Comparison of ENCODE assay signal across 23 cellular contexts in genomic region chr6:160217073-160217472, GRCh38. TPM values are rescaled to one million over a fixed set of nuclear protein-coding genes. Genes with fewer than 3 reads are reported as not detected.
"Had no signal": no experiment of that assay in that cellular context is flagged by ENCODE, and none has a peak within 500 bp of the region (broad histone marks: within the 10 kb centered on the region; RNA-seq: fewer than 3 reads in every experiment).

No MANE protein-coding gene starts in this region.

- H3K4me1 ChIP-seq: gastrocnemius medialis, heart left ventricle, left lung, lower lobe of right lung, prostate gland, suprapubic skin had no signal

- H3K4me2 ChIP-seq: hepatocyte had no signal

- DNase-seq: caudate nucleus; cerebellar nuclear complex; dorsolateral prefrontal cortex; effector CD4-positive, alpha-beta T cell; gastrocnemius medialis; left cardiac atrium; left lung; lower lobe of right lung; naive thymus-derived CD8-positive, alpha-beta T cell; nephron progenitor cell; nucleus accumbens; right cardiac atrium; stimulated activated CD4-positive, alpha-beta T cell treated with anti-CD3 and anti-CD28 coated beads, Interleukin-15, amount 100 ng/mL, for 24 hours; stimulated activated CD4-positive, alpha-beta T cell treated with anti-CD3 and anti-CD28 coated beads, Interleukin-2, amount 100 ng/mL, for 48 hours; stimulated activated naive B cell treated with anti-CD40 and anti-IgM and Interleukin-4, amounts not matched to agents 10 μg/mL and 1 μg/mL and 100 μg/mL, for 72 hours; tibial artery had no signal

- H3K79me2 ChIP-seq: hepatocyte had no signal

- H3K36me3 ChIP-seq: gastrocnemius medialis, heart left ventricle, left lung, lower lobe of right lung, prostate gland, suprapubic skin, tibial artery had no signal

- H2AFZ ChIP-seq: hepatocyte had no signal

- H3K27ac ChIP-seq: dorsolateral prefrontal cortex, gastrocnemius medialis, heart left ventricle, hepatocyte, left lung, lower lobe of right lung, prostate gland, suprapubic skin, tibial artery had no signal

- H3K9me3 ChIP-seq: gastrocnemius medialis, lower lobe of right lung, prostate gland, suprapubic skin, tibial artery had no signal

- H3K27me3 ChIP-seq: left lung, tibial artery had no signal

- H3K4me3 ChIP-seq: dorsolateral prefrontal cortex, gastrocnemius medialis, heart left ventricle, hepatocyte, left lung, lower lobe of right lung, prostate gland, suprapubic skin, tibial artery had no signal

- ATAC-seq: gastrocnemius medialis; heart left ventricle; left lung; lower lobe of right lung; naive thymus-derived CD8-positive, alpha-beta T cell; stimulated activated naive B cell treated with anti-CD40 and anti-IgM and Interleukin-4, amounts not matched to agents 10 μg/mL and 1 μg/mL and 100 μg/mL, for 72 hours had no signal

RNA-seq across cellular contexts. Expression of gene SLC22A2, which starts 41.5 kb away (rescaled TPM):
- total RNA-seq: gastrocnemius medialis; heart left ventricle; left cardiac atrium; left lung; lower lobe of right lung; mesenteric fat pad; myocyte; naive thymus-derived CD8-positive, alpha-beta T cell; osteocyte; prostate gland; right cardiac atrium; suprapubic skin had no signal
